Comparison of ENCODE assay signal across 26 cellular contexts in genomic region chr18:68915066-68915465, GRCh38.
"Had no signal": no experiment of that assay in that cellular context is flagged by ENCODE, and none has a peak within 500 bp of the region (broad histone marks: within the 10 kb centered on the region; RNA-seq: fewer than 3 reads in every experiment).

No MANE protein-coding gene starts in this region.

- H3K4me1 ChIP-seq: colonic mucosa, esophagus muscularis mucosa, esophagus squamous epithelium, foreskin keratinocyte, gastrocnemius medialis, gastroesophageal sphincter, heart left ventricle, heart right ventricle had no signal

- H3K4me3 ChIP-seq: colonic mucosa, coronary artery, dorsolateral prefrontal cortex, esophagus muscularis mucosa, esophagus squamous epithelium, gastrocnemius medialis, gastroesophageal sphincter, heart left ventricle, heart right ventricle, hepatocyte had no signal

- H2AFZ ChIP-seq: hepatocyte had no signal

- H3K36me3 ChIP-seq: colonic mucosa, esophagus muscularis mucosa, esophagus squamous epithelium, gastrocnemius medialis, gastroesophageal sphincter, heart left ventricle, heart right ventricle had no signal

- H3K27me3 Mint-ChIP-seq: dendritic cell treated with granulocyte-macrophage colony-stimulating factor and Interleukin-4, amounts not matched to agents 40 ng/mL and 50 ng/mL, for 4 days; effector memory CD8-positive, alpha-beta T cell had no signal

- H3K4me3 Mint-ChIP-seq: dendritic cell treated with granulocyte-macrophage colony-stimulating factor and Interleukin-4, amounts not matched to agents 40 ng/mL and 50 ng/mL, for 4 days; effector memory CD8-positive, alpha-beta T cell; endodermal cell had no signal

- H3K79me2 ChIP-seq: hepatocyte had no signal

- H3K27ac ChIP-seq: colonic mucosa, coronary artery, dorsolateral prefrontal cortex, epithelial cell of prostate, esophagus muscularis mucosa, esophagus squamous epithelium, foreskin keratinocyte, gastrocnemius medialis, gastroesophageal sphincter, heart left ventricle, heart right ventricle, hepatocyte had no signal

- H3K9me3 Mint-ChIP-seq: dendritic cell treated with granulocyte-macrophage colony-stimulating factor and Interleukin-4, amounts not matched to agents 40 ng/mL and 50 ng/mL, for 4 days had no signal

- ATAC-seq: effector memory CD8-positive, alpha-beta T cell; esophagus mucosa; foreskin keratinocyte; gastrocnemius medialis; gastroesophageal sphincter; heart left ventricle; heart right ventricle had no signal

- H3K4me2 ChIP-seq: hepatocyte had no signal

- H3K27me3 ChIP-seq: colonic mucosa, dorsolateral prefrontal cortex, esophagus muscularis mucosa, esophagus squamous epithelium, foreskin keratinocyte, gastrocnemius medialis, gastroesophageal sphincter, heart left ventricle, heart right ventricle, hepatocyte had no signal

- DNase-seq: colonic mucosa; cortex of kidney; dermis blood vessel endothelial cell; effector CD4-positive, alpha-beta T cell; effector CD8-positive, alpha-beta T cell; effector memory CD4-positive, alpha-beta T cell; effector memory CD8-positive, alpha-beta T cell; endodermal cell; erythroblast; esophagus squamous epithelium; foreskin fibroblast; foreskin keratinocyte; foreskin melanocyte; gastrocnemius medialis; glutamatergic neuron; head of caudate nucleus; heart left ventricle; heart right ventricle had no signal

- H3K9me3 ChIP-seq: colonic mucosa, esophagus muscularis mucosa, esophagus squamous epithelium, gastrocnemius medialis, gastroesophageal sphincter, heart right ventricle had no signal

- H3K27ac Mint-ChIP-seq: dendritic cell treated with granulocyte-macrophage colony-stimulating factor and Interleukin-4, amounts not matched to agents 40 ng/mL and 50 ng/mL, for 4 days; effector memory CD8-positive, alpha-beta T cell; endodermal cell had no signal
